25 cellular contexts compared by ENCODE assay signal in the genomic region with DNA sequence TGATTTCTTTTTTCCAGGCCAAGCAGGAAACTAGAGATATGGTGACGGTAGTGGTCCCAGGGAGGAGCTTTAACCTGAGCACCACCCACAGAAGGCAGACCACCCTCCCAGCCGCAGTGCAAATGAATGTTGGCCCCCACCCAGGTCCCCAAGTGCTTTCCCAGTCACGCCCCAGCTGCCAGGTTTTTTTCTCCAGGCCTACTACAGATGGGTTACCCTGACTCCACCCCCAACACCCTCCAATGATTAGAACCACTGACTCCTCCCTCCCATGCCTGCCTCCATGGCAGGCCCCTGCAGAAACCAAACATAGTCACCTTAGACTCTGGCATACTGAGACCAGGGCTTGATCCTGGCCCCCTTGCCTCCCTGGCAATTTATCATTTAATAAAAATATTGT. TPM values are rescaled to one million over a fixed set of nuclear protein-coding genes. Genes with fewer than 3 reads are reported as not detected.
DNase-seq lines count a peak whose midpoint lies in the region; ATAC-seq and TF ChIP-seq lines count a peak whose summit lies in the region.
"Had no signal": no experiment of that assay in that cellular context is flagged by ENCODE, and none has a peak within 500 bp of the region (broad histone marks: within the 10 kb centered on the region; RNA-seq: fewer than 3 reads in every experiment).

No MANE protein-coding gene starts in this region.

- CTCF ChIA-PET in CD8-positive, alpha-beta T cell (lab: Charles Lee) = no interaction called here

- no peaks in the 10 kb centered on the region for H3K4me1 ChIP-seq in right cardiac atrium (ENCODE audit: control insufficient read depth, insufficient read depth, low read length)
- no peaks in the 10 kb centered on the region for H3K4me1 ChIP-seq in CD8-positive, alpha-beta T cell (ENCODE audit: insufficient read depth, low read length)
- H3K4me1 ChIP-seq: right lobe of liver had no signal

- H3K4me3 Mint-ChIP-seq in CD8-positive, alpha-beta T cell = no peak overlapping the region
- H3K4me3 Mint-ChIP-seq: activated T-cell treated with anti-CD3 and anti-CD28 coated beads, Interleukin-2, amount 50 U/mL, for 72 hours; T-helper 2 cell treated with Interferon-gamma antibody and Interleukin-4, amounts not matched to agents 5 μg/mL and 100 μg/mL, for 36 hours had no signal

- no peaks in the 10 kb centered on the region for H3K9me3 Mint-ChIP-seq in CD8-positive, alpha-beta T cell
- H3K9me3 Mint-ChIP-seq: activated T-cell treated with anti-CD3 and anti-CD28 coated beads, Interleukin-2, amount 50 U/mL, for 72 hours; T-helper 2 cell treated with Interferon-gamma antibody and Interleukin-4, amounts not matched to agents 5 μg/mL and 100 μg/mL, for 36 hours had no signal

- no peaks in the 10 kb centered on the region for H3K4me1 Mint-ChIP-seq in CD8-positive, alpha-beta T cell (ENCODE audit: low read depth)

- no peaks in the 10 kb centered on the region for H3K36me3 Mint-ChIP-seq in CD8-positive, alpha-beta T cell

- H3K27ac Mint-ChIP-seq in CD8-positive, alpha-beta T cell = no peak overlapping the region
- H3K27ac Mint-ChIP-seq: activated T-cell treated with anti-CD3 and anti-CD28 coated beads, Interleukin-2, amount 50 U/mL, for 72 hours; T-helper 2 cell treated with Interferon-gamma antibody and Interleukin-4, amounts not matched to agents 5 μg/mL and 100 μg/mL, for 36 hours had no signal

- H3K27ac ChIP-seq in right cardiac atrium (ENCODE audit: low read length) (no peak overlapping the region), dorsolateral prefrontal cortex (peak overlapping the region in 32 of 59 donors; percentile 5 to 83 (median 52)), temporal lobe (ENCODE audit: low read depth, low read length) (peak overlapping the region; percentile 19)
- no peak overlapping the region for H3K27ac ChIP-seq in CD8-positive, alpha-beta T cell (ENCODE audit: low read depth, low read length)
- H3K27ac ChIP-seq: BLaER1 treated with 17β-estradiol and CSF1 and Interleukin-3, amounts not matched to agents 10 nM and 100 nM; right lobe of liver had no signal

- H3K9me3 ChIP-seq in right cardiac atrium (ENCODE audit: control insufficient read depth, low read length) = no peaks in the 10 kb centered on the region
- H3K9me3 ChIP-seq in CD8-positive, alpha-beta T cell (ENCODE audit: low read length) = no peaks in the 10 kb centered on the region
- H3K9me3 ChIP-seq: BLaER1 treated with 17β-estradiol and CSF1 and Interleukin-3, amounts not matched to agents 10 nM and 100 nM; right lobe of liver had no signal

- POLR2A ChIA-PET in CD8-positive, alpha-beta T cell (lab: Charles Lee) = no interaction called here

- H3K27me3 Mint-ChIP-seq in CD8-positive, alpha-beta T cell (ENCODE audit: low read depth) = peaks cover 9% of the 10 kb centered on the region

- H3K4me3 ChIP-seq in right cardiac atrium (ENCODE audit: low read length) (no peak overlapping the region), dorsolateral prefrontal cortex (no peak overlapping the region)
- no peak overlapping the region for H3K4me3 ChIP-seq in CD8-positive, alpha-beta T cell (ENCODE audit: low read depth, low read length)
- H3K4me3 ChIP-seq: BLaER1 treated with 17β-estradiol and CSF1 and Interleukin-3, amounts not matched to agents 10 nM and 100 nM; right lobe of liver had no signal

- 31% methylated on average over 3 of the region's 3 CpGs for WGBS in right cardiac atrium

- H3K27me3 ChIP-seq in right cardiac atrium (ENCODE audit: control insufficient read depth, insufficient read depth) = no peaks in the 10 kb centered on the region
- peaks cover 0 to 5% (median 0%) of the 10 kb centered on the region in 45 donors for H3K27me3 ChIP-seq in dorsolateral prefrontal cortex
- no peaks in the 10 kb centered on the region for H3K27me3 ChIP-seq in CD8-positive, alpha-beta T cell (ENCODE audit: insufficient read depth, low read length)
- H3K27me3 ChIP-seq: BLaER1 treated with 17β-estradiol and CSF1 and Interleukin-3, amounts not matched to agents 10 nM and 100 nM; right lobe of liver had no signal

- ATAC-seq in right cardiac atrium (peak; percentile 34 to 64), Right ventricle myocardium inferior (no peak), GM18502 (IDR thresholded peaks at IDR 0.05; ENCODE audit: poor library complexity, unreplicated experiment) (no peak)
- no peak for ATAC-seq in CD8-positive, alpha-beta T cell
- ATAC-seq: activated T-cell treated with anti-CD3 and anti-CD28 coated beads, Interleukin-2, amount 50 U/mL, for 72 hours; PC-3; right lobe of liver had no signal

- intact Hi-C loops in right cardiac atrium (cut with DNase I) (no loop called here), Right ventricle myocardium inferior (cut with DNase I) (loop anchor here (10.0 kb wide), 1 partner anchor 59 kb away; the partner anchor contains the start of gene CHST1), dorsolateral prefrontal cortex (cut with DNase I) (no loop called here)
- intact Hi-C loops in CD8-positive, alpha-beta T cell (cut with DNase I, micrococcal nuclease) = no loop called here

- TF ChIP-seq CTCF in dorsolateral prefrontal cortex (IDR thresholded peaks at IDR 0.05 in 54 of 56, conservative IDR thresholded peaks at IDR 0.05 in 2 of 56; ENCODE audit: low read depth in 1 of 56, partially characterized antibody in 56 of 56) = no peak
- no peak for TF ChIP-seq CTCF in CD8-positive, alpha-beta T cell (IDR thresholded peaks at IDR 0.05)

- DNase-seq in right cardiac atrium = peak in 1 of 3 donors; percentile 51
- DNase-seq in Right ventricle myocardium inferior (ENCODE audit: missing footprints) = no peak
- peak; percentile 53 for DNase-seq in NCI-H1694 treated with DMSO at 0.1 percent for 48 hours (lab: John Stamatoyannopoulos, UW)
- no peak for DNase-seq in dorsolateral prefrontal cortex
- no peak for DNase-seq in NCI-H2227 treated with DMSO at 0.1 percent for 48 hours (lab: John Stamatoyannopoulos, UW)
- DNase-seq in CD8-positive, alpha-beta T cell = no peak
- DNase-seq: ACHN; activated CD4-positive, alpha-beta T cell treated with anti-CD3 and anti-CD28 coated beads, Interleukin-2, amount 50 U/mL, for 1 hour; activated naive CD4-positive, alpha-beta T cell; activated T-cell treated with anti-CD3 and anti-CD28 coated beads, Interleukin-2, amount 50 U/mL, for 72 hours; COR-L47; effector CD4-positive, alpha-beta T cell; erythroblast; glutamatergic neuron; Kasumi-1; mammary epithelial cell; NCI-H1930; PC-3; posterior cingulate gyrus; right lobe of liver; stimulated activated CD4-positive, alpha-beta T cell treated with anti-CD3 and anti-CD28 coated beads, Interleukin-2, amount 100 ng/mL, for 48 hours had no signal

- no peaks in the 10 kb centered on the region for H3K36me3 ChIP-seq in CD8-positive, alpha-beta T cell (ENCODE audit: insufficient read depth, low read length)
- H3K36me3 ChIP-seq: BLaER1 treated with 17β-estradiol and CSF1 and Interleukin-3, amounts not matched to agents 10 nM and 100 nM; right lobe of liver had no signal

RNA-seq across cellular contexts. Expression of gene CHST1, which starts 58.7 kb away (rescaled TPM):
- total RNA-seq in right cardiac atrium (1 to 10 TPM; 2.4 to 7.0 (median 3.3) TPM), Right ventricle myocardium inferior (3.2 TPM), dorsolateral prefrontal cortex (100 to 1,000 TPM in 61 of 120 experiments, 10 to 100 TPM in 59; 51.7 to 159 (median 100) TPM), temporal lobe (12.5 TPM)
- 2.7 TPM for polyA plus RNA-seq in right cardiac atrium
- total RNA-seq in CD8-positive, alpha-beta T cell = not detected
- total RNA-seq: PC-3 had no signal

Comparison
In these comparisons a context has a peak if more than half of its experiments do, and no peak if none do; other contexts are left out.
1. ATAC-seq: peak in right cardiac atrium (2 of 2); none in Right ventricle myocardium inferior (single experiment), CD8-positive, alpha-beta T cell (single experiment) and GM18502 (single experiment).
2. H3K27ac ChIP-seq: peak in dorsolateral prefrontal cortex (32 of 59) and temporal lobe (single experiment); none in right cardiac atrium (single experiment) and CD8-positive, alpha-beta T cell (single experiment).